18 cellular contexts compared by ENCODE assay signal in the genomic region with DNA sequence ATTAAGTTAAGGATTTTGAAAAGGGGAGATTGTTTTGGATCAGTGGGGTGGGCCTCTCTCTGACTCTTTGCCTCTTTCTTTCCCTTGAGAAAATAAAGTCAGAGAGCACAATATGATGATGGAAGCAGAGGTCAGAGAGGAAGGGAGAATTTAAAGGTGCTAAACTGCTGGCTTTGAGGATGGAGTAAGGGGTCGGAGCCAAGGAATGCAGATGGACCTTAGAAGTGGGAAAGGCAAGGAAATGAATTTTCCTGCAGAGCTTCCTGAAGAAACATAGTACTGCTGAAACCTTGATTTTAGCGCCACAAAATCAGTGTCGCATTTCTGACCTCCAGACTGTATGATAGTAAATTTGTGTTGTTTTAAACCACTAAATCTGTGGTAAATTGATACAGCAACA.
A peak's percentile ranks its signal among the peaks of the same experiment; 100 is the strongest.
DNase-seq lines count a peak whose midpoint lies in the region; ATAC-seq, FAIRE-seq and TF ChIP-seq lines count a peak whose summit lies in the region.
"Had no signal": no experiment of that assay in that cellular context is flagged by ENCODE, and none has a peak within 500 bp of the region (broad histone marks: within the 10 kb centered on the region; RNA-seq: fewer than 3 reads in every experiment).

No MANE protein-coding gene starts in this region.

- BruUV-seq in endothelial cell of umbilical vein (replicated peaks; lab: Mats Ljungman, UMichigan) (no TSS peak), MCF 10A (replicated peaks; lab: Mats Ljungman, UMichigan) (no TSS peak)

- POLR2A ChIA-PET in endothelial cell of umbilical vein (lab: Charles Lee) (no interaction called here), MCF 10A (lab: Yijun Ruan, JAX) (no interaction called here)

- no peak overlapping the region for H3K4me3 ChIP-seq in GM23338
- H3K4me3 ChIP-seq in ectodermal cell (ENCODE audit: insufficient read depth, low read depth, low read length): no peak overlapping the region
- H3K4me3 ChIP-seq in endothelial cell of umbilical vein (replicated peaks in 1 of 3; ENCODE audit: insufficient read depth in 1 of 3, low read depth in 1 of 3, low read length in 3 of 3): no peak overlapping the region
- no peak overlapping the region for H3K4me3 ChIP-seq in GM23248

- H3F3A ChIP-seq in GM23338 (replicated peaks; ENCODE audit: low read depth) (no peaks in the 10 kb centered on the region), GM23248 (ENCODE audit: insufficient read depth) (no peaks in the 10 kb centered on the region)

- TF ChIP-seq POLR2A in endothelial cell of umbilical vein (IDR thresholded peaks at IDR 0.05; ENCODE audit: low read depth, low read length): no peak

- H3K4me2 ChIP-seq in GM23338: no peak overlapping the region
- H3K4me2 ChIP-seq in endothelial cell of umbilical vein (ENCODE audit: insufficient read depth, low read length): peak overlapping the region; percentile 16
- no peak overlapping the region for H3K4me2 ChIP-seq in GM23248 (ENCODE audit: unreplicated experiment)

- H3K9ac ChIP-seq in endothelial cell of umbilical vein (replicated peaks; ENCODE audit: extremely low read depth, insufficient read depth, low read length) (no peak overlapping the region), GM23248 (no peak overlapping the region)

- no peaks in the 10 kb centered on the region for H3K9me3 Mint-ChIP-seq in GM23338
- H3K9me3 Mint-ChIP-seq in MCF 10A (ENCODE audit: unreplicated experiment): no peaks in the 10 kb centered on the region
- H3K9me3 Mint-ChIP-seq: H9 had no signal

- DNase-seq in GM23338 (ENCODE audit: low spot score) (peak; percentile 12), endothelial cell of umbilical vein (ENCODE audit: low read depth, low spot score) (peak; percentile 69), NCI-H146 (lab: John Stamatoyannopoulos, UW) (no peak), MCF 10A (ENCODE audit: unreplicated experiment) (no peak), GM23248 (no peak), SKM-1 (lab: John Stamatoyannopoulos, UW; ENCODE audit: unreplicated experiment) (no peak)
- DNase-seq: C1 segment of cervical spinal cord; Calu3; CD4-positive, alpha-beta memory T cell; COR-L47; DMS53; DMS79 treated with DMSO at 0.1 percent for 48 hours; GF-D8; H9 had no signal

- dilution Hi-C loops in endothelial cell of umbilical vein (cut with MboI; ENCODE audit: extremely low pct_ligation_motif_present, low sequenced_read_pairs): no loop called here

- in situ Hi-C loops in GM23248 (cut with MboI): no loop called here

- H4K20me1 ChIP-seq in GM23338 (replicated peaks; ENCODE audit: insufficient read depth) (no peaks in the 10 kb centered on the region), endothelial cell of umbilical vein (replicated peaks; ENCODE audit: control insufficient read depth, extremely low read depth, insufficient read depth, low read length) (no peaks in the 10 kb centered on the region), GM23248 (ENCODE audit: insufficient read depth) (no peaks in the 10 kb centered on the region)

- H3K36me3 ChIP-seq in GM23338 (ENCODE audit: insufficient read depth) (no peaks in the 10 kb centered on the region), ectodermal cell (ENCODE audit: control insufficient read depth, insufficient read depth, low read length) (no peaks in the 10 kb centered on the region), endothelial cell of umbilical vein (ENCODE audit: control insufficient read depth in 2 of 2, extremely low read depth in 1 of 2, insufficient read depth in 2 of 2, low read length in 2 of 2) (no peaks in the 10 kb centered on the region), GM23248 (ENCODE audit: low read depth) (no peaks in the 10 kb centered on the region)

- H3K36me3 Mint-ChIP-seq in GM23338 (ENCODE audit: low read depth) (no peaks in the 10 kb centered on the region), MCF 10A (ENCODE audit: insufficient read depth, unreplicated experiment) (no peaks in the 10 kb centered on the region)
- H3K36me3 Mint-ChIP-seq: CD4-positive, alpha-beta memory T cell had no signal

- CTCF ChIA-PET in endothelial cell of umbilical vein (lab: Charles Lee): interaction anchor here (1.1 to 1.7 kb wide), 2 partner anchors 12 to 209 kb away, joined by 3 to 5 read pairs; no protein-coding TSS in a partner anchor
- CTCF ChIA-PET in MCF 10A (lab: Yijun Ruan, JAX): no interaction called here

- H2AFZ ChIP-seq in GM23338 (no peak overlapping the region), endothelial cell of umbilical vein (ENCODE audit: low read depth, low read length) (no peak overlapping the region), GM23248 (no peak overlapping the region)

- H3K4me1 ChIP-seq in GM23338 (ENCODE audit: insufficient read depth) (no peaks in the 10 kb centered on the region), ectodermal cell (ENCODE audit: control insufficient read depth, insufficient read depth, low read length) (no peaks in the 10 kb centered on the region), endothelial cell of umbilical vein (ENCODE audit: control insufficient read depth, extremely low read depth, insufficient read depth, low read length) (peaks cover 26% of the 10 kb centered on the region), GM23248 (ENCODE audit: insufficient read depth) (no peaks in the 10 kb centered on the region)

- H3K4me3 Mint-ChIP-seq in GM23338 (no peak overlapping the region), MCF 10A (ENCODE audit: unreplicated experiment) (no peak overlapping the region)
- H3K4me3 Mint-ChIP-seq: CD4-positive, alpha-beta memory T cell; H9 had no signal

- H3K27ac ChIP-seq in GM23338 (ENCODE audit: low read depth): no peak overlapping the region
- H3K27ac ChIP-seq in ectodermal cell (ENCODE audit: insufficient read depth, low read depth, low read length, poor library complexity, severe bottlenecking): peak overlapping the region; percentile 23
- H3K27ac ChIP-seq in endothelial cell of umbilical vein (ENCODE audit: insufficient read depth, low read depth, low read length): no peak overlapping the region
- no peak overlapping the region for H3K27ac ChIP-seq in GM23248

- H3K9me1 ChIP-seq in endothelial cell of umbilical vein (replicated peaks; ENCODE audit: control insufficient read depth, extremely low read depth, insufficient read depth, low read length): no peaks in the 10 kb centered on the region

- H3K9me3 ChIP-seq in ectodermal cell (ENCODE audit: control insufficient read depth, low read length) (no peaks in the 10 kb centered on the region), endothelial cell of umbilical vein (replicated peaks; ENCODE audit: control insufficient read depth, insufficient read depth, low read length) (no peaks in the 10 kb centered on the region), GM23248 (ENCODE audit: low read depth) (no peaks in the 10 kb centered on the region)

- H3K27me3 Mint-ChIP-seq in GM23338 (ENCODE audit: insufficient read depth, low read depth, poor library complexity) (no peaks in the 10 kb centered on the region), MCF 10A (ENCODE audit: insufficient read depth, unreplicated experiment) (no peaks in the 10 kb centered on the region)
- H3K27me3 Mint-ChIP-seq: CD4-positive, alpha-beta memory T cell had no signal

- peaks cover 8% of the 10 kb centered on the region; the same call in 2 of the 3 replicates for H3K4me1 Mint-ChIP-seq in GM23338
- peaks cover 6% of the 10 kb centered on the region for H3K4me1 Mint-ChIP-seq in MCF 10A (ENCODE audit: insufficient read depth, unreplicated experiment)
- H3K4me1 Mint-ChIP-seq: CD4-positive, alpha-beta memory T cell had no signal

- no peaks in the 10 kb centered on the region for H3K9me2 ChIP-seq in GM23338 (ENCODE audit: insufficient read depth)
- H3K9me2 ChIP-seq in GM23248 (ENCODE audit: insufficient read depth): no peaks in the 10 kb centered on the region; the same call in 1 of the 2 replicates

- 86 to 89% methylated on average over 3 of the region's 3 CpGs for WGBS in ectodermal cell, 2 experiments
- WGBS in GM23248 (ENCODE audit: low coverage in 1 of 2, low lambda C conversion rate in 2 of 2, missing lambda C conversion rate in 2 of 2), 2 experiments: 88 to 89% methylated on average over 3 of the region's 3 CpGs

- ATAC-seq in GM23338: no peak
- ATAC-seq: HCT116 had no signal

- intact Hi-C loops in endothelial cell of umbilical vein (cut with micrococcal nuclease) (no loop called here), MCF 10A (cut with micrococcal nuclease) (no loop called here)

- FAIRE-seq in endothelial cell of umbilical vein (lab: Jason Lieb, UNC): no peak
- FAIRE-seq: GM12891, GM18507 had no signal

- TF ChIP-seq CTCF in GM23338 (conservative IDR thresholded peaks at IDR 0.05; ENCODE audit: low read depth in 2 of 2) (no peak), endothelial cell of umbilical vein (IDR thresholded peaks at IDR 0.05; ENCODE audit: extremely low read depth in 1 of 2, insufficient read depth in 1 of 2, low read depth in 1 of 2, low read length in 2 of 2) (no peak), MCF 10A (IDR thresholded peaks at IDR 0.05; ENCODE audit: unreplicated experiment) (no peak)

- H3K27ac Mint-ChIP-seq in GM23338 (peak overlapping the region; percentile 14; the same call in 1 of the 2 replicates), MCF 10A (ENCODE audit: low read depth, unreplicated experiment) (no peak overlapping the region)
- H3K27ac Mint-ChIP-seq: CD4-positive, alpha-beta memory T cell; H9 had no signal

- H3K79me2 ChIP-seq in GM23338 (replicated peaks; ENCODE audit: insufficient read depth) (no peaks in the 10 kb centered on the region), endothelial cell of umbilical vein (ENCODE audit: control insufficient read depth, insufficient read depth, low read length) (no peaks in the 10 kb centered on the region), GM23248 (ENCODE audit: insufficient read depth) (no peaks in the 10 kb centered on the region)

- H3K27me3 ChIP-seq in GM23338 (ENCODE audit: insufficient read depth) (no peaks in the 10 kb centered on the region), ectodermal cell (ENCODE audit: control insufficient read depth, insufficient read depth, low read length, poor library complexity, severe bottlenecking) (no peaks in the 10 kb centered on the region), endothelial cell of umbilical vein (ENCODE audit: control insufficient read depth in 2 of 2, insufficient read depth in 2 of 2, low read length in 2 of 2) (no peaks in the 10 kb centered on the region), GM23248 (replicated peaks; ENCODE audit: insufficient read depth) (no peaks in the 10 kb centered on the region)

TF ChIP-seq in GM23338, 12 proteins besides CTCF, POLR2A, EP300 and RAD21 (continues in another document):
- TF ChIP-seq EZH2phosphoT487 (IDR thresholded peaks at IDR 0.05; ENCODE audit: unreplicated experiment) (no peak), NANOG (IDR thresholded peaks at IDR 0.05; ENCODE audit: borderline replicate concordance) (no peak)

TF ChIP-seq in endothelial cell of umbilical vein, 7 proteins besides CTCF, POLR2A, EP300 and RAD21 (continues in another document):
- TF ChIP-seq JUN (IDR thresholded peaks at IDR 0.05; ENCODE audit: borderline replicate concordance, insufficient read depth, insufficient read length, low read depth): no peak
- TF ChIP-seq, protein P1, sequence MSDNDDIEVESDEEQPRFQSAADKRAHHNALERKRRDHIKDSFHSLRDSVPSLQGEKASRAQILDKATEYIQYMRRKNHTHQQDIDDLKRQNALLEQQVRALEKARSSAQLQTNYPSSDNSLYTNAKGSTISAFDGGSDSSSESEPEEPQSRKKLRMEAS (IDR thresholded peaks at IDR 0.05; ENCODE audit: insufficient read depth, insufficient read length): no peak
- no peak for TF ChIP-seq MYC (IDR thresholded peaks at IDR 0.05; ENCODE audit: low read depth, low read length)

Comparison
In these comparisons a context has a peak if more than half of its experiments do, and no peak if none do; other contexts are left out.
1. DNase-seq: peak in GM23338 (single experiment) and endothelial cell of umbilical vein (single experiment); none in NCI-H146 (single experiment), MCF 10A (single experiment), GM23248 (single experiment) and SKM-1 (single experiment).